20 cellular contexts compared by ENCODE assay signal in the genomic region with DNA sequence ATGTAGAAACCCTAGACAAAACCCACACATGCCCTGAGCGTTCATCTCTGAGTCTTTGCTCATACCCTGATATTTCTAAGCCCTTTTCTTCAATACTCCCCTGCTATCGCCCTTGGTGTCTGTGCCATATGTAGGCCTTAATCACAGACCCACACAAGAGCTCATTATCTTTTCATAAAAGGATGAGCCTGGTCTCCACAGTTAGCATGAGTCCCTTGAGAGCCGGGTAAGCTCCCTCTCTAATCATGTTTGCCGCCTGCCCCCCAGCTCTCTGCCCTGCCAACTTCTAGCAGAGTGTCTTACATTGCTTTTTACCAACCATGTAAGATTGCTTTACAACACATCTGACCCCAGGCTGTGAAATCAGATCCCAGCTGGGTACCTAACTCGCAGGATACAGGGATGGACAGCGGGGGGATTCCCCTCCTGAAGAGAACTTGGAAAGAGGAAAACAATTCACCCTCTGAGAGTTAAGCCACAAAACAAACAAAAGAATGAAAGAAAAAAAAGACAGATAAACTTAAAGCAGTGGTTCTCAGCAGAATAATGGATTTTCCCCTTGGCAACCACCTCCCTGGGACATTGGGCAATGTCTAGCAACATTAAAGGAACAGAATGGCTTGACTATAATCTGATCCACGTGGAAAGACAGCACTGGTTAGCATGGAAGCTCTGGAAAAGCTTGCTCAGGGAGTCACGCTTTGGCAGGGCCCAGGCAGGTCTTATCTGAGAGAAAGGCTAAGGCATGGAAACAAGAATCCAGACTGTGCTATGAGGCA. TPM values are rescaled to one million over a fixed set of nuclear protein-coding genes. Genes with fewer than 3 reads are reported as not detected.
DNase-seq lines count a peak whose midpoint lies in the region; ATAC-seq and TF ChIP-seq lines count a peak whose summit lies in the region.
"Had no signal": no experiment of that assay in that cellular context is flagged by ENCODE, and none has a peak within 500 bp of the region (broad histone marks: within the 10 kb centered on the region; RNA-seq: fewer than 3 reads in every experiment).

No MANE protein-coding gene starts in this region.

- H2AFZ ChIP-seq in hepatocyte = no peak overlapping the region

- WGBS in hepatocyte (ENCODE audit: low lambda C conversion rate, missing lambda C conversion rate) = 51% methylated on average over 8 of the region's 8 CpGs
- 54 to 64% (median 58%) methylated on average over 8 of the region's 8 CpGs for WGBS in psoas muscle, 3 donors

- H3K79me2 ChIP-seq in hepatocyte = no peaks in the 10 kb centered on the region

- no peaks in the 10 kb centered on the region for H4K20me1 ChIP-seq in hepatocyte (ENCODE audit: insufficient read depth, poor library complexity, severe bottlenecking)

- H3K27me3 Mint-ChIP-seq in natural killer cell (ENCODE audit: low read depth in 2 of 2) = peaks cover 2 to 30% of the 10 kb centered on the region in 2 donors

- H3K36me3 Mint-ChIP-seq in natural killer cell = no peaks in the 10 kb centered on the region

- POLR2A ChIA-PET in HEK293 (lab: Yijun Ruan, JAX) = no interaction called here

- H3K9ac ChIP-seq in adipocyte (ENCODE audit: low read length) = no peak overlapping the region

- H3K4me3 ChIP-seq in HEK293 (ENCODE audit: low read depth, low read length) (no peak overlapping the region), adipocyte (ENCODE audit: low read length) (no peak overlapping the region), hepatocyte (no peak overlapping the region), psoas muscle (no peak overlapping the region)
- H3K4me3 ChIP-seq: upper lobe of left lung had no signal

- DNase-seq in A172 (ENCODE audit: low spot score) (peak; percentile 13), adipocyte (ENCODE audit: low read depth) (peak; percentile 76), hepatocyte (ENCODE audit: low spot score) (peak; percentile 39), NCI-H510A treated with DMSO at 0.1 percent for 48 hours (lab: John Stamatoyannopoulos, UW) (no peak), mucosa of gallbladder (ENCODE audit: low spot score) (no peak), psoas muscle (no peak), natural killer cell (no peak)
- DNase-seq: activated CD4-positive, alpha-beta T cell treated with anti-CD3 and anti-CD28 coated beads for 48 hours; activated T-cell treated with anti-CD3 and anti-CD28 coated beads, Interleukin-2, amount 50 U/mL, for 72 hours; amniotic stem cell; DMS79 treated with DMSO at 0.1 percent for 48 hours; hippocampal formation; Kasumi-1; stimulated activated CD4-positive, alpha-beta T cell treated with anti-CD3 and anti-CD28 coated beads, Interleukin-15, amount 100 ng/mL, for 24 hours; T-helper 17 cell; upper lobe of left lung had no signal

- intact Hi-C loops in psoas muscle (cut with DNase I) (no loop called here), natural killer cell (cut with micrococcal nuclease) (no loop called here)

- no peak overlapping the region for H3K4me2 ChIP-seq in hepatocyte

- H3K36me3 ChIP-seq in HEK293 (ENCODE audit: control insufficient read depth in 2 of 2, insufficient read depth in 1 of 2, low read length in 2 of 2) (no peaks in the 10 kb centered on the region), adipocyte (ENCODE audit: control insufficient read depth, insufficient read depth, low read length, severe bottlenecking) (no peaks in the 10 kb centered on the region), hepatocyte (replicated peaks; ENCODE audit: insufficient read depth, low read depth) (no peaks in the 10 kb centered on the region), psoas muscle (ENCODE audit: insufficient read depth in 1 of 2, low read depth in 1 of 2) (no peaks in the 10 kb centered on the region)
- H3K36me3 ChIP-seq: upper lobe of left lung had no signal

- H3K27ac ChIP-seq in HEK293 (ENCODE audit: extremely low read depth, low read depth, low read length) = no peak overlapping the region
- peak overlapping the region; percentile 40 for H3K27ac ChIP-seq in hepatocyte
- no peak overlapping the region for H3K27ac ChIP-seq in psoas muscle
- H3K27ac ChIP-seq: RWPE1, upper lobe of left lung had no signal

- CTCF ChIA-PET in HEK293 (lab: Yijun Ruan, JAX) = interaction anchor here (1.0 kb wide), 1 partner anchor 60 kb away, joined by 4 read pairs; no protein-coding TSS in a partner anchor

- H3K27me3 ChIP-seq in adipocyte (replicated peaks; ENCODE audit: control insufficient read depth, insufficient read depth, low read length) = no peaks in the 10 kb centered on the region
- no peaks in the 10 kb centered on the region for H3K27me3 ChIP-seq in hepatocyte
- no peaks in the 10 kb centered on the region for H3K27me3 ChIP-seq in psoas muscle (ENCODE audit: insufficient read depth in 3 of 3, low read length in 2 of 3)
- H3K27me3 ChIP-seq: upper lobe of left lung had no signal

- no peak overlapping the region for H3K4me3 Mint-ChIP-seq in natural killer cell
- H3K4me3 Mint-ChIP-seq: activated T-cell treated with anti-CD3 and anti-CD28 coated beads, Interleukin-2, amount 50 U/mL, for 72 hours; T-helper 17 cell had no signal

- H3K4me1 Mint-ChIP-seq in natural killer cell = peaks cover 5 to 6% of the 10 kb centered on the region in 2 donors
- H3K4me1 Mint-ChIP-seq: T-helper 17 cell had no signal

- H3K9me3 ChIP-seq in HEK293 (ENCODE audit: control insufficient read depth, insufficient read depth, low read depth, low read length) (no peaks in the 10 kb centered on the region), adipocyte (ENCODE audit: control insufficient read depth, low read length) (no peaks in the 10 kb centered on the region), hepatocyte (ENCODE audit: low read depth) (no peaks in the 10 kb centered on the region), psoas muscle (no peaks in the 10 kb centered on the region)
- H3K9me3 ChIP-seq: upper lobe of left lung had no signal

- no peaks in the 10 kb centered on the region for H3K9me3 Mint-ChIP-seq in natural killer cell

- H3K4me1 ChIP-seq in HEK293 (ENCODE audit: control insufficient read depth, insufficient read depth, low read length) = no peaks in the 10 kb centered on the region
- H3K4me1 ChIP-seq in adipocyte (ENCODE audit: control insufficient read depth, insufficient read depth, low read length) = peaks cover 8% of the 10 kb centered on the region
- no peaks in the 10 kb centered on the region for H3K4me1 ChIP-seq in hepatocyte (ENCODE audit: insufficient read depth)
- no peaks in the 10 kb centered on the region for H3K4me1 ChIP-seq in psoas muscle
- H3K4me1 ChIP-seq: upper lobe of left lung had no signal

- TF ChIP-seq CTCF in HEK293 (tag by site-specific recombination; IDR thresholded peaks at IDR 0.05) (no peak), hepatocyte (IDR thresholded peaks at IDR 0.05; ENCODE audit: poor library complexity) (no peak), psoas muscle (IDR thresholded peaks at IDR 0.05) (no peak), natural killer cell (IDR thresholded peaks at IDR 0.05) (no peak)

- no peak overlapping the region for H3K27ac Mint-ChIP-seq in natural killer cell
- H3K27ac Mint-ChIP-seq: activated T-cell treated with anti-CD3 and anti-CD28 coated beads, Interleukin-2, amount 50 U/mL, for 72 hours; T-helper 17 cell had no signal

- H3K9me2 ChIP-seq in hepatocyte (replicated peaks; ENCODE audit: insufficient read depth) = no peaks in the 10 kb centered on the region

- ATAC-seq in psoas muscle (no peak), natural killer cell (no peak)
- ATAC-seq: activated T-cell treated with anti-CD3 and anti-CD28 coated beads, Interleukin-2, amount 50 U/mL, for 72 hours; T-helper 17 cell had no signal

TF ChIP-seq in HEK293, 187 proteins besides CTCF, POLR2A, EP300 and RAD21:
- TF ChIP-seq ZBTB48 (tag by site-specific recombination; IDR thresholded peaks at IDR 0.05) (no peak), ZIC2 (tag by site-specific recombination; IDR thresholded peaks at IDR 0.05) (peak; percentile 68)

RNA-seq across cellular contexts. Expression of gene ATOH7, which starts 39.4 kb away (rescaled TPM):
- total RNA-seq in A172 (2014; rRNA removed; shearing (Covaris generic)) = not detected in 2 replicates
- 0.17 TPM in 1 of 2 replicates, not detected in the other for total RNA-seq in hepatocyte
- polyA plus RNA-seq in hepatocyte = not detected in 2 replicates
- not detected for total RNA-seq in mucosa of gallbladder
- not detected for total RNA-seq in psoas muscle
- under 1 TPM in 1 of 3 donors, not detected in 2; 0.17 TPM for polyA plus RNA-seq in psoas muscle
- total RNA-seq in natural killer cell = not detected
- total RNA-seq: activated T-cell treated with anti-CD3 and anti-CD28 coated beads, Interleukin-2, amount 50 U/mL, for 72 hours; mammary epithelial cell; omental fat pad; T-helper 17 cell; upper lobe of left lung had no signal

Comparison
In these comparisons a context has a peak if more than half of its experiments do, and no peak if none do; other contexts are left out.
1. DNase-seq: peak in A172 (single experiment), adipocyte (single experiment) and hepatocyte (single experiment); none in NCI-H510A treated with DMSO at 0.1 percent for 48 hours (single experiment), mucosa of gallbladder (single experiment), psoas muscle (0 of 2) and natural killer cell (single experiment).